Comparison of ENCODE assay signal across 17 cellular contexts in genomic region chr4:62003695-62004094, GRCh38.
"Had no signal": no experiment of that assay in that cellular context is flagged by ENCODE, and none has a peak within 500 bp of the region (broad histone marks: within the 10 kb centered on the region; RNA-seq: fewer than 3 reads in every experiment).

No MANE protein-coding gene starts in this region.

- ATAC-seq: activated CD4-positive, alpha-beta T cell treated with anti-CD3 and anti-CD28 coated beads for 36 hours; body of pancreas; effector memory CD8-positive, alpha-beta T cell; naive thymus-derived CD8-positive, alpha-beta T cell; pancreas; right lobe of liver; WTC11 had no signal

- FAIRE-seq: pancreas, small intestine, TTC549 had no signal

- DNase-seq: activated CD4-positive, alpha-beta T cell treated with anti-CD3 and anti-CD28 coated beads for 36 hours; activated CD4-positive, alpha-beta T cell treated with anti-CD3 and anti-CD28 coated beads, Interleukin-2, amount 50 U/mL, for 48 hours; amniotic stem cell; body of pancreas; effector memory CD8-positive, alpha-beta T cell; foreskin fibroblast; immature natural killer cell; mesendoderm; naive thymus-derived CD8-positive, alpha-beta T cell; pancreas; right lobe of liver; small intestine; stimulated activated CD4-positive, alpha-beta T cell treated with anti-CD3 and anti-CD28 coated beads, Interleukin-15, amount 100 ng/mL, for 24 hours; stimulated activated CD4-positive, alpha-beta T cell treated with anti-CD3 and anti-CD28 coated beads, Interleukin-2, amount 100 ng/mL, for 48 hours; transverse colon had no signal
